ENCODE assay signal across 8 cellular contexts in the genomic region with DNA sequence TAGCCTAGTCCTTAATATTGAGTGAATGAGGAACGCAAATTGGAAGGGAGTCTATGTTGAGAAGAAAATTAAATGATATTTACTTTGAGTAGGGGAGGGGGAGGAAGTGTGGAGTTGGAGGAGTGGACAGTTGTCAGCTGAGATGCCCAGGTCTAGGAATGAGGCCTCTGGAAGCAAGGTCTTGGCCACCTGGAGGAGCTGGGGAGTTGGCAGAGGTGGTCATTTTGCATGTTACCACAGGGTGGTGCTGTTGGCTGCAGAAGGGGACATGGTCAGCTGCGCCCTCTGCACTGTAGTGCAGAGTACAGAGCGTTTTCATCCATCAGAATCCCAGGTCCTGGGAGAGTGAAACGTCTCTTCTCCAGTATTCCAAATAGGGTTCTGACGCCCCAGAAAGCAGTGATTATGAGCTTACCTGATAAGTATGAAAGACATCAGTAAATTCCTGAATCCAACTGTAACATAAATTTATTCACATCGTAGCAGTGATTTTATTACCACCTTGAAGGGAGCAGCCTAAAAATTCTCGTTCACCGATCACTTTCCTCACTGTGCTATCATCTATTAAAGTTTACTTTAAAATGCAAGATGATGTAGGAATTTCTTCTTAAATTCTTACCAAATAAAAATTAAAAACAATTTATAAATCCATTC. TPM values are rescaled to one million over a fixed set of nuclear protein-coding genes. Genes with fewer than 3 reads are reported as not detected.
A peak's percentile ranks its signal among the peaks of the same experiment; 100 is the strongest.
DNase-seq lines count a peak whose midpoint lies in the region; ATAC-seq and TF ChIP-seq lines count a peak whose summit lies in the region.

No MANE protein-coding gene starts in this region.

- no peak overlapping the region for H3K9ac ChIP-seq in NT2/D1 (ENCODE audit: insufficient read length, low read depth)

- H3K27me3 Mint-ChIP-seq in activated naive CD8-positive, alpha-beta T cell treated with anti-CD3 and anti-CD28 coated beads for 36 hours: no peaks in the 10 kb centered on the region

- no peaks in the 10 kb centered on the region for H3K27me3 ChIP-seq in NT2/D1 (ENCODE audit: insufficient read depth, insufficient read length)
- H3K27me3 ChIP-seq in heart left ventricle: no peaks in the 10 kb centered on the region
- H3K27me3 ChIP-seq in prostate gland (replicated peaks; ENCODE audit: insufficient read depth): no peaks in the 10 kb centered on the region

- intact Hi-C loops in heart left ventricle (cut with DNase I) (loop anchor here in 4 of 10 donors (2.0 to 5.0 kb wide), 4 partner anchors 339 to 882 kb away; no protein-coding TSS in a partner anchor), prostate gland (cut with DNase I) (no loop called here)

- H3K27ac ChIP-seq in heart left ventricle: no peak overlapping the region
- H3K27ac ChIP-seq in prostate gland: peak overlapping the region in 1 of 2 donors; percentile 59

- no peaks in the 10 kb centered on the region for H3K9me3 ChIP-seq in NT2/D1 (ENCODE audit: insufficient read depth, low read length)
- no peaks in the 10 kb centered on the region for H3K9me3 ChIP-seq in heart left ventricle
- H3K9me3 ChIP-seq in prostate gland: no peaks in the 10 kb centered on the region

- peaks cover 12% of the 10 kb centered on the region for H3K4me1 Mint-ChIP-seq in activated naive CD8-positive, alpha-beta T cell treated with anti-CD3 and anti-CD28 coated beads for 36 hours

- peak overlapping the region; percentile 38 for H3K27ac Mint-ChIP-seq in activated naive CD8-positive, alpha-beta T cell treated with anti-CD3 and anti-CD28 coated beads for 36 hours

- no peaks in the 10 kb centered on the region for H3K4me1 ChIP-seq in NT2/D1 (ENCODE audit: insufficient read depth, insufficient read length)
- peaks cover 0 to 10% (median 1%) of the 10 kb centered on the region in 12 donors for H3K4me1 ChIP-seq in heart left ventricle
- H3K4me1 ChIP-seq in prostate gland (replicated peaks): peaks cover 10% of the 10 kb centered on the region

- WGBS in heart left ventricle, 4 donors: 68 to 73% (median 71%) methylated on average over 8 of the region's 8 CpGs
- 45% methylated on average over 8 of the region's 8 CpGs for WGBS in prostate gland

- no peak overlapping the region for H3K4me3 Mint-ChIP-seq in activated naive CD8-positive, alpha-beta T cell treated with anti-CD3 and anti-CD28 coated beads for 36 hours

- no peak overlapping the region for H3K4me3 ChIP-seq in NT2/D1 (ENCODE audit: insufficient read length, low read depth)
- H3K4me3 ChIP-seq in heart left ventricle: no peak overlapping the region
- no peak overlapping the region for H3K4me3 ChIP-seq in prostate gland

- ATAC-seq in heart left ventricle (peak; percentile 92 to 96 (median 94)), HG03196 (IDR thresholded peaks at IDR 0.05; ENCODE audit: unreplicated experiment) (no peak), HG03354 (IDR thresholded peaks at IDR 0.05; ENCODE audit: poor library complexity, severe bottlenecking, unreplicated experiment) (no peak)

- DNase-seq in DMS 273 (lab: John Stamatoyannopoulos, UW; ENCODE audit: unreplicated experiment) (peak; percentile 86), HPDE6-E6E7 (ENCODE audit: extremely low spot score) (peak; percentile 90), NT2/D1 (ENCODE audit: low read depth, low spot score) (peak; percentile 72), heart left ventricle (peak in 4 of 5 donors; percentile 60 to 74 (median 64)), prostate gland (ENCODE audit: low spot score) (peak; percentile 77)
- peak; percentile 45 for DNase-seq in activated naive CD8-positive, alpha-beta T cell treated with anti-CD3 and anti-CD28 coated beads for 36 hours

- TF ChIP-seq CTCF in heart left ventricle (IDR thresholded peaks at IDR 0.05) (peak; percentile 65 to 89 (median 82)), prostate gland (IDR thresholded peaks at IDR 0.05) (peak; percentile 51 to 95 (median 90))

- H3K9me3 Mint-ChIP-seq in activated naive CD8-positive, alpha-beta T cell treated with anti-CD3 and anti-CD28 coated beads for 36 hours: no peaks in the 10 kb centered on the region

- peaks cover 53% of the 10 kb centered on the region for H3K36me3 Mint-ChIP-seq in activated naive CD8-positive, alpha-beta T cell treated with anti-CD3 and anti-CD28 coated beads for 36 hours

- TF ChIP-seq POLR2A in heart left ventricle (IDR thresholded peaks at IDR 0.05) (no peak), prostate gland (IDR thresholded peaks at IDR 0.05) (no peak)

- H3K36me3 ChIP-seq in NT2/D1 (ENCODE audit: insufficient read depth, insufficient read length, low read length) (peaks cover 69% of the 10 kb centered on the region), heart left ventricle (peaks cover 0 to 88% (median 77%) of the 10 kb centered on the region in 9 donors), prostate gland (no peaks in the 10 kb centered on the region)

RNA-seq across cellular contexts. Expression of gene PARK7, which starts 13.8 kb away (rescaled TPM):
- 100 to 1,000 TPM; 565 to 569 TPM for total RNA-seq in activated naive CD8-positive, alpha-beta T cell treated with anti-CD3 and anti-CD28 coated beads for 36 hours
- total RNA-seq in heart left ventricle (100 to 1,000 TPM; 275 to 406 (median 345) TPM), prostate gland (100 to 1,000 TPM; 156 to 284 TPM)
- polyA plus RNA-seq in heart left ventricle: 100 to 1,000 TPM; 342 to 550 TPM

RNA-seq across cellular contexts. Expression of gene TNFRSF9, which starts 34.7 kb away (rescaled TPM):
- total RNA-seq in activated naive CD8-positive, alpha-beta T cell treated with anti-CD3 and anti-CD28 coated beads for 36 hours: 100 to 1,000 TPM; 146 to 149 TPM
- total RNA-seq in heart left ventricle: 1 to 10 TPM in 1 of 9 donors, under 1 TPM in 2, not detected in 6; 0.05 to 1.9 (median 0.68) TPM
- under 1 TPM in 1 of 2 donors, not detected in 1; 0.04 TPM for polyA plus RNA-seq in heart left ventricle
- not detected for total RNA-seq in prostate gland

RNA-seq across cellular contexts. Expression of gene ERRFI1, which starts 50.8 kb away (rescaled TPM):
- total RNA-seq in activated naive CD8-positive, alpha-beta T cell treated with anti-CD3 and anti-CD28 coated beads for 36 hours: 1 to 10 TPM; 1.2 to 1.4 TPM
- total RNA-seq in heart left ventricle: 10 to 100 TPM in 5 of 9 donors, 1 to 10 TPM in 4; 6.2 to 16.1 (median 12.0) TPM
- 10 to 100 TPM in 1 of 2 donors, 1 to 10 TPM in 1; 3.8 to 26.0 TPM for polyA plus RNA-seq in heart left ventricle
- total RNA-seq in prostate gland: 10 to 100 TPM; 58.1 to 60.4 TPM

Comparison
In these comparisons a context has a peak if more than half of its experiments do, and no peak if none do; other contexts are left out.
1. ATAC-seq: peak in heart left ventricle (4 of 4); none in HG03196 (single experiment) and HG03354 (single experiment).
2. RNA of gene TNFRSF9, which starts 34.7 kb away (total RNA-seq): 146 to 149 TPM in activated naive CD8-positive, alpha-beta T cell treated with anti-CD3 and anti-CD28 coated beads for 36 hours; 0.05 to 1.9 TPM in heart left ventricle and not detected in prostate gland; every median in the first group is over 10 times any median in the second.
3. Peak in every context shown above with its lines, with median percentiles within 50 percentile points of each other: DNase-seq.